Comparison of ENCODE assay signal across 9 cellular contexts in genomic region chrX:47629419-47630210, GRCh38.
DNase-seq lines count a peak whose midpoint lies in the region; ATAC-seq and FAIRE-seq lines count a peak whose summit lies in the region.
"Had no signal": no experiment of that assay in that cellular context is flagged by ENCODE, and none has a peak within 500 bp of the region (broad histone marks: within the 10 kb centered on the region; RNA-seq: fewer than 3 reads in every experiment).

TSS of gene CFP (minus strand) at chrX:47629930. CDS start at chrX:47629844, 86 bp downstream.

- H3K27ac Mint-ChIP-seq in dendritic cell treated with granulocyte-macrophage colony-stimulating factor and Interleukin-4, amounts not matched to agents 40 ng/mL and 50 ng/mL, for 4 days, result peak within 1 kb of the TSS; percentile 87
- H3K27ac Mint-ChIP-seq in stimulated activated effector memory CD8-positive, alpha-beta T cell treated with anti-CD3 and anti-CD28 coated beads, Interleukin-12 subunit alpha, Interleukin-12 subunit beta, amount 100 ng/mL, for 72 hours, result peak within 1 kb of the TSS; percentile 32

- peak within 1 kb of the TSS; percentile 81 for H3K4me3 Mint-ChIP-seq in dendritic cell treated with granulocyte-macrophage colony-stimulating factor and Interleukin-4, amounts not matched to agents 40 ng/mL and 50 ng/mL, for 4 days
- H3K4me3 Mint-ChIP-seq in stimulated activated effector memory CD8-positive, alpha-beta T cell treated with anti-CD3 and anti-CD28 coated beads, Interleukin-12 subunit alpha, Interleukin-12 subunit beta, amount 100 ng/mL, for 72 hours, result peak within 1 kb of the TSS; percentile 36

- DNase-seq in GM18507 (ENCODE audit: extremely low spot score, insufficient read length, low read depth), result no peak
- DNase-seq in SKM-1 treated with dmso at 0.1 percent for 144 hours (lab: John Stamatoyannopoulos, UW; ENCODE audit: unreplicated experiment), result peak; percentile 72
- no peak for DNase-seq in stimulated activated effector memory CD8-positive, alpha-beta T cell treated with anti-CD3 and anti-CD28 coated beads, Interleukin-12 subunit alpha, Interleukin-12 subunit beta, amount 100 ng/mL, for 72 hours (ENCODE audit: low spot score in 2 of 2)
- no peak for DNase-seq in C1 segment of cervical spinal cord (lab: John Stamatoyannopoulos, UW)
- DNase-seq in HUDEP-2 (lab: John Stamatoyannopoulos, UW; ENCODE audit: unreplicated experiment in 76 of 76), result no peak
- DNase-seq: activated CD8-positive, alpha-beta memory T cell treated with anti-CD3 and anti-CD28 coated beads, Interleukin-2, amount 50 U/mL, for 4 hours had no signal

- H3K36me3 Mint-ChIP-seq in dendritic cell treated with granulocyte-macrophage colony-stimulating factor and Interleukin-4, amounts not matched to agents 40 ng/mL and 50 ng/mL, for 4 days (ENCODE audit: low read depth), result peaks cover 38% of the 10 kb centered on the region
- no peaks in the 10 kb centered on the region for H3K36me3 Mint-ChIP-seq in stimulated activated effector memory CD8-positive, alpha-beta T cell treated with anti-CD3 and anti-CD28 coated beads, Interleukin-12 subunit alpha, Interleukin-12 subunit beta, amount 100 ng/mL, for 72 hours

- H3K27me3 Mint-ChIP-seq in dendritic cell treated with granulocyte-macrophage colony-stimulating factor and Interleukin-4, amounts not matched to agents 40 ng/mL and 50 ng/mL, for 4 days, result no peaks in the 10 kb centered on the region

- peak; percentile 9 for FAIRE-seq in GM18507 (lab: Jason Lieb, UNC)
- FAIRE-seq: colon had no signal

- H3K4me1 Mint-ChIP-seq in dendritic cell treated with granulocyte-macrophage colony-stimulating factor and Interleukin-4, amounts not matched to agents 40 ng/mL and 50 ng/mL, for 4 days (ENCODE audit: low read depth), result peaks cover 65% of the 10 kb centered on the region
- peaks cover 8% of the 10 kb centered on the region for H3K4me1 Mint-ChIP-seq in stimulated activated effector memory CD8-positive, alpha-beta T cell treated with anti-CD3 and anti-CD28 coated beads, Interleukin-12 subunit alpha, Interleukin-12 subunit beta, amount 100 ng/mL, for 72 hours

- ATAC-seq in stimulated activated effector memory CD8-positive, alpha-beta T cell treated with anti-CD3 and anti-CD28 coated beads, Interleukin-12 subunit alpha, Interleukin-12 subunit beta, amount 100 ng/mL, for 72 hours, result no peak
- no peak for ATAC-seq in GM21619 (IDR thresholded peaks at IDR 0.05; ENCODE audit: unreplicated experiment)

- H3K9me3 Mint-ChIP-seq in dendritic cell treated with granulocyte-macrophage colony-stimulating factor and Interleukin-4, amounts not matched to agents 40 ng/mL and 50 ng/mL, for 4 days, result no peaks in the 10 kb centered on the region
- no peaks in the 10 kb centered on the region for H3K9me3 Mint-ChIP-seq in stimulated activated effector memory CD8-positive, alpha-beta T cell treated with anti-CD3 and anti-CD28 coated beads, Interleukin-12 subunit alpha, Interleukin-12 subunit beta, amount 100 ng/mL, for 72 hours

- intact Hi-C loops in dendritic cell treated with granulocyte-macrophage colony-stimulating factor and Interleukin-4, amounts not matched to agents 40 ng/mL and 50 ng/mL, for 4 days (cut with micrococcal nuclease), result loop anchor here (5.0 kb wide), 1 partner anchor 47 kb away; the partner anchor contains the start of gene TIMP1
